In the genomic region with DNA sequence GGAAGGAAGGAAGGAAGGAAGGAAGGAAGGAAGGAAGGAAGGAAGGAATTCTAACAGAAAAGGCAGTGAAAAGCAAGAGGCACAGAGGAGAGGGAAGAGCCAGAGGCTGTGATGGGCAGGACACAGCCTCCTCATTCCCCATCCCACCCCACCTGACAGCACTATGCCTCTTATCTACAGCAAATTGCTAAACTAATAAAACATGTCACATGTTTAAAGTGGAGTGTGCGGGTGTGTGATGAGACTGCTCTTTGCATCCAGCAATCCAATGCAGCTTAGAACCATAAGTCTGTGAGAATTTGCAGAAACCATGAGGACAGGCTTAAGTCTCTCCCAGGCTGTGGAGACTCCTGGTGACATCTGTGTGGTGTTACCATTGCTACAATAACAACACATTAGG, we compare ENCODE assay signal across 2 cellular contexts.
A peak's percentile ranks its signal among the peaks of the same experiment; 100 is the strongest.
TF ChIP-seq lines count a peak whose summit lies in the region.

No MANE protein-coding gene starts in this region.

TF ChIP-seq in SK-N-SH, 30 proteins besides CTCF, POLR2A, EP300 and RAD21 (continued from another document):
- TF ChIP-seq POLR2AphosphoS5 (IDR thresholded peaks at IDR 0.05; ENCODE audit: low read depth, low read length) (no peak), NFIC (IDR thresholded peaks at IDR 0.05; ENCODE audit: borderline replicate concordance) (no peak), GABPA (IDR thresholded peaks at IDR 0.05; ENCODE audit: low read depth) (no peak), FOSL2 (IDR thresholded peaks at IDR 0.05; ENCODE audit: borderline replicate concordance, low read depth) (no peak), CHD2 (IDR thresholded peaks at IDR 0.05; ENCODE audit: low read length, partially characterized antibody) (peak; percentile 11), SIN3A (IDR thresholded peaks at IDR 0.05; ENCODE audit: borderline replicate concordance, low read depth, low read length) (no peak), NRF1 (IDR thresholded peaks at IDR 0.05; ENCODE audit: low read depth, low read length) (no peak), JUND (IDR thresholded peaks at IDR 0.05) (no peak), FOXJ3 (CRISPR knock-in tag; IDR thresholded peaks at IDR 0.05) (no peak), EZH2phosphoT487 (IDR thresholded peaks at IDR 0.05; ENCODE audit: borderline replicate concordance, low read depth) (no peak), TEAD4 (IDR thresholded peaks at IDR 0.05; ENCODE audit: borderline replicate concordance, insufficient read depth) (no peak), RFX5 (IDR thresholded peaks at IDR 0.05; ENCODE audit: low read length) (no peak), FOXM1 (IDR thresholded peaks at IDR 0.05; ENCODE audit: low read depth) (no peak), TAF1 (IDR thresholded peaks at IDR 0.05; ENCODE audit: borderline replicate concordance, low read depth, low read length) (no peak), SMC3 (IDR thresholded peaks at IDR 0.05; ENCODE audit: low read depth, low read length) (0 out of 2 replicates have a peak, but pooled peaks have one; percentile 8), GATA2 (CRISPR knock-in tag; IDR thresholded peaks at IDR 0.05) (peak; percentile 86)
- TF ChIP-seq, protein P1, sequence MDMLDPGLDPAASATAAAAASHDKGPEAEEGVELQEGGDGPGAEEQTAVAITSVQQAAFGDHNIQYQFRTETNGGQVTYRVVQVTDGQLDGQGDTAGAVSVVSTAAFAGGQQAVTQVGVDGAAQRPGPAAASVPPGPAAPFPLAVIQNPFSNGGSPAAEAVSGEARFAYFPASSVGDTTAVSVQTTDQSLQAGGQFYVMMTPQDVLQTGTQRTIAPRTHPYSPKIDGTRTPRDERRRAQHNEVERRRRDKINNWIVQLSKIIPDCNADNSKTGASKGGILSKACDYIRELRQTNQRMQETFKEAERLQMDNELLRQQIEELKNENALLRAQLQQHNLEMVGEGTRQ (IDR thresholded peaks at IDR 0.05; ENCODE audit: borderline replicate concordance, low read depth, low read length) = no peak; the same call in 1 of the 2 replicates
- TF ChIP-seq, protein P2, sequence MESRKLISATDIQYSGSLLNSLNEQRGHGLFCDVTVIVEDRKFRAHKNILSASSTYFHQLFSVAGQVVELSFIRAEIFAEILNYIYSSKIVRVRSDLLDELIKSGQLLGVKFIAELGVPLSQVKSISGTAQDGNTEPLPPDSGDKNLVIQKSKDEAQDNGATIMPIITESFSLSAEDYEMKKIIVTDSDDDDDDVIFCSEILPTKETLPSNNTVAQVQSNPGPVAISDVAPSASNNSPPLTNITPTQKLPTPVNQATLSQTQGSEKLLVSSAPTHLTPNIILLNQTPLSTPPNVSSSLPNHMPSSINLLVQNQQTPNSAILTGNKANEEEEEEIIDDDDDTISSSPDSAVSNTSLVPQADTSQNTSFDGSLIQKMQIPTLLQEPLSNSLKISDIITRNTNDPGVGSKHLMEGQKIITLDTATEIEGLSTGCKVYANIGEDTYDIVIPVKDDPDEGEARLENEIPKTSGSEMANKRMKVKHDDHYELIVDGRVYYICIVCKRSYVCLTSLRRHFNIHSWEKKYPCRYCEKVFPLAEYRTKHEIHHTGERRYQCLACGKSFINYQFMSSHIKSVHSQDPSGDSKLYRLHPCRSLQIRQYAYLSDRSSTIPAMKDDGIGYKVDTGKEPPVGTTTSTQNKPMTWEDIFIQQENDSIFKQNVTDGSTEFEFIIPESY (IDR thresholded peaks at IDR 0.05; ENCODE audit: borderline replicate concordance, low read depth) = no peak
- TF ChIP-seq, protein P3, sequence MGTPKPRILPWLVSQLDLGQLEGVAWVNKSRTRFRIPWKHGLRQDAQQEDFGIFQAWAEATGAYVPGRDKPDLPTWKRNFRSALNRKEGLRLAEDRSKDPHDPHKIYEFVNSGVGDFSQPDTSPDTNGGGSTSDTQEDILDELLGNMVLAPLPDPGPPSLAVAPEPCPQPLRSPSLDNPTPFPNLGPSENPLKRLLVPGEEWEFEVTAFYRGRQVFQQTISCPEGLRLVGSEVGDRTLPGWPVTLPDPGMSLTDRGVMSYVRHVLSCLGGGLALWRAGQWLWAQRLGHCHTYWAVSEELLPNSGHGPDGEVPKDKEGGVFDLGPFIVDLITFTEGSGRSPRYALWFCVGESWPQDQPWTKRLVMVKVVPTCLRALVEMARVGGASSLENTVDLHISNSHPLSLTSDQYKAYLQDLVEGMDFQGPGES (IDR thresholded peaks at IDR 0.05; ENCODE audit: low read depth, low read length) = no peak
- TF ChIP-seq, protein P4, sequence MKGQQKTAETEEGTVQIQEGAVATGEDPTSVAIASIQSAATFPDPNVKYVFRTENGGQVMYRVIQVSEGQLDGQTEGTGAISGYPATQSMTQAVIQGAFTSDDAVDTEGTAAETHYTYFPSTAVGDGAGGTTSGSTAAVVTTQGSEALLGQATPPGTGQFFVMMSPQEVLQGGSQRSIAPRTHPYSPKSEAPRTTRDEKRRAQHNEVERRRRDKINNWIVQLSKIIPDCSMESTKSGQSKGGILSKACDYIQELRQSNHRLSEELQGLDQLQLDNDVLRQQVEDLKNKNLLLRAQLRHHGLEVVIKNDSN (IDR thresholded peaks at IDR 0.05; ENCODE audit: borderline replicate concordance, low read depth) = no peak
- TF ChIP-seq, protein P5, sequence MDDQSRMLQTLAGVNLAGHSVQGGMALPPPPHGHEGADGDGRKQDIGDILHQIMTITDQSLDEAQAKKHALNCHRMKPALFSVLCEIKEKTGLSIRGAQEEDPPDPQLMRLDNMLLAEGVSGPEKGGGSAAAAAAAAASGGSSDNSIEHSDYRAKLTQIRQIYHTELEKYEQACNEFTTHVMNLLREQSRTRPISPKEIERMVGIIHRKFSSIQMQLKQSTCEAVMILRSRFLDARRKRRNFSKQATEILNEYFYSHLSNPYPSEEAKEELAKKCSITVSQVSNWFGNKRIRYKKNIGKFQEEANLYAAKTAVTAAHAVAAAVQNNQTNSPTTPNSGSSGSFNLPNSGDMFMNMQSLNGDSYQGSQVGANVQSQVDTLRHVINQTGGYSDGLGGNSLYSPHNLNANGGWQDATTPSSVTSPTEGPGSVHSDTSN (IDR thresholded peaks at IDR 0.05) = no peak

TF ChIP-seq in SK-N-SH treated with all-trans-retinoic acid at 6 μM for 48 hours, 23 proteins besides CTCF, POLR2A, EP300 and RAD21 (continued from another document):
- TF ChIP-seq GLIS3 (CRISPR knock-in tag; IDR thresholded peaks at IDR 0.05) = no peak
- no peak for TF ChIP-seq TCF4 (CRISPR knock-in tag; IDR thresholded peaks at IDR 0.05; ENCODE audit: borderline replicate concordance)
- TF ChIP-seq, protein P6, sequence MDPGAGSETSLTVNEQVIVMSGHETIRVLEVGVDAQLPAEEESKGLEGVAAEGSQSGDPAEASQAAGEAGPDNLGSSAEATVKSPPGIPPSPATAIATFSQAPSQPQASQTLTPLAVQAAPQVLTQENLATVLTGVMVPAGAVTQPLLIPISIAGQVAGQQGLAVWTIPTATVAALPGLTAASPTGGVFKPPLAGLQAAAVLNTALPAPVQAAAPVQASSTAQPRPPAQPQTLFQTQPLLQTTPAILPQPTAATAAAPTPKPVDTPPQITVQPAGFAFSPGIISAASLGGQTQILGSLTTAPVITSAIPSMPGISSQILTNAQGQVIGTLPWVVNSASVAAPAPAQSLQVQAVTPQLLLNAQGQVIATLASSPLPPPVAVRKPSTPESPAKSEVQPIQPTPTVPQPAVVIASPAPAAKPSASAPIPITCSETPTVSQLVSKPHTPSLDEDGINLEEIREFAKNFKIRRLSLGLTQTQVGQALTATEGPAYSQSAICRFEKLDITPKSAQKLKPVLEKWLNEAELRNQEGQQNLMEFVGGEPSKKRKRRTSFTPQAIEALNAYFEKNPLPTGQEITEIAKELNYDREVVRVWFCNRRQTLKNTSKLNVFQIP (CRISPR knock-in tag; IDR thresholded peaks at IDR 0.05; ENCODE audit: borderline replicate concordance, low read depth) = no peak
- no peak for TF ChIP-seq ARNTL (CRISPR knock-in tag; IDR thresholded peaks at IDR 0.05; ENCODE audit: borderline replicate concordance, low read depth)
- TF ChIP-seq ZFP30 (CRISPR knock-in tag; IDR thresholded peaks at IDR 0.05) = no peak
- TF ChIP-seq ZC3H10 (CRISPR knock-in tag; IDR thresholded peaks at IDR 0.05) = no peak
- no peak for TF ChIP-seq ESRRG (CRISPR knock-in tag; IDR thresholded peaks at IDR 0.05)
- TF ChIP-seq ZNF8 (CRISPR knock-in tag; IDR thresholded peaks at IDR 0.05) = no peak
- no peak for TF ChIP-seq RARB (CRISPR knock-in tag; IDR thresholded peaks at IDR 0.05)
- TF ChIP-seq CSDC2 (CRISPR knock-in tag; IDR thresholded peaks at IDR 0.05) = no peak
- TF ChIP-seq TOX (CRISPR knock-in tag; IDR thresholded peaks at IDR 0.05; ENCODE audit: borderline replicate concordance) = no peak
- no peak for TF ChIP-seq ZNF565 (CRISPR knock-in tag; conservative IDR thresholded peaks at IDR 0.05; ENCODE audit: low read depth)
- TF ChIP-seq SNAI2 (CRISPR knock-in tag; IDR thresholded peaks at IDR 0.05) = no peak
- TF ChIP-seq, protein P7, sequence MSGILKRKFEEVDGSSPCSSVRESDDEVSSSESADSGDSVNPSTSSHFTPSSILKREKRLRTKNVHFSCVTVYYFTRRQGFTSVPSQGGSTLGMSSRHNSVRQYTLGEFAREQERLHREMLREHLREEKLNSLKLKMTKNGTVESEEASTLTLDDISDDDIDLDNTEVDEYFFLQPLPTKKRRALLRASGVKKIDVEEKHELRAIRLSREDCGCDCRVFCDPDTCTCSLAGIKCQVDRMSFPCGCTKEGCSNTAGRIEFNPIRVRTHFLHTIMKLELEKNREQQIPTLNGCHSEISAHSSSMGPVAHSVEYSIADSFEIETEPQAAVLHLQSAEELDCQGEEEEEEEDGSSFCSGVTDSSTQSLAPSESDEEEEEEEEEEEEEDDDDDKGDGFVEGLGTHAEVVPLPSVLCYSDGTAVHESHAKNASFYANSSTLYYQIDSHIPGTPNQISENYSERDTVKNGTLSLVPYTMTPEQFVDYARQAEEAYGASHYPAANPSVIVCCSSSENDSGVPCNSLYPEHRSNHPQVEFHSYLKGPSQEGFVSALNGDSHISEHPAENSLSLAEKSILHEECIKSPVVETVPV (CRISPR knock-in tag; IDR thresholded peaks at IDR 0.05) = no peak
TF ChIP-seq in SK-N-SH treated with all-trans-retinoic acid at 6 μM for 48 hours: peak in this region for 0.
